Comparison of ENCODE assay signal across 19 cellular contexts in the genomic region with DNA sequence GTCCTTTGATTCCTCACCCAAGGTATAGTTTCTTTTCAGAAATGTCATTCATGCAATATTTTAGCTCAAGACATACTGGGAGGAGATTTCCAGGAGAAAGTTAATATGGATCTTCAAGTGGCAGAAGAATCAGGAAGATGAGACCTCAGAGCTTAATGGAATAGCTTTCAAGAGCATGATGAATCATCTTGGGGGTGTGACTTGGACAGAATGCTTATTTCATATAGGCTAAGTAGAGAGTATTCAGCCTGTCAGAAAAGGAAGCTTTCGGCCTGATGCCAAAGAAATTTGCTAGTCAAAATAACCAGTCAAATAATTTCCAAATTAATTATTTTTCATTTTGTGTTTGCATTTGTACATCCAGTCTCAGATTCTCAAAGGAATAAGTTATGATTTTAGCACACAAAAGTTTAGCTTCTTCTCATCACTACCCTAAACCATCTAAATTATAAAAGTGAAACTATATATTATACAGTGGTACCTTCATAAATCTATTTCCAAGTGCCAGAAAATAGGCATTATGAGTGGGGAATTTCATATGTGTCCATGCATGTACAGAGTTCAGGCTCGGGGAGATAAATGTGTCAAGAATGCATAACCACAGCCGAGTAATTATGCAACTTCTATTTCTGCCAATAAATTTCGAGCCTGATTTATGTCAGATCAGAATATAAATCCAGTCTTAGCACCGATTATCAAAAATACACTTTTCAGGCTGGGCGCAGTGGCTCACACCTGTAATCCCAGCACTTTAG. TPM values are rescaled to one million over a fixed set of nuclear protein-coding genes. Genes with fewer than 3 reads are reported as not detected.
A peak's percentile ranks its signal among the peaks of the same experiment; 100 is the strongest.
DNase-seq lines count a peak whose midpoint lies in the region; ATAC-seq and TF ChIP-seq lines count a peak whose summit lies in the region.
"Had no signal": no experiment of that assay in that cellular context is flagged by ENCODE, and none has a peak within 500 bp of the region (broad histone marks: within the 10 kb centered on the region; RNA-seq: fewer than 3 reads in every experiment).

No MANE protein-coding gene starts in this region.

- no peak overlapping the region for H3K27ac Mint-ChIP-seq in stimulated activated naive CD8-positive, alpha-beta T cell treated with anti-CD3 and anti-CD28 coated beads, Interleukin-15, amount 100 ng/mL, for 72 hours
- H3K27ac Mint-ChIP-seq: naive thymus-derived CD8-positive, alpha-beta T cell; stimulated activated memory B cell treated with anti-CD40 and anti-IgM and Interleukin-4, amounts not matched to agents 10 μg/mL and 1 μg/mL and 100 μg/mL, for 72 hours; T-cell had no signal

- no peak overlapping the region for H3K4me3 Mint-ChIP-seq in stimulated activated naive CD8-positive, alpha-beta T cell treated with anti-CD3 and anti-CD28 coated beads, Interleukin-15, amount 100 ng/mL, for 72 hours
- H3K4me3 Mint-ChIP-seq: naive thymus-derived CD8-positive, alpha-beta T cell; stimulated activated memory B cell treated with anti-CD40 and anti-IgM and Interleukin-4, amounts not matched to agents 10 μg/mL and 1 μg/mL and 100 μg/mL, for 72 hours; T-cell had no signal

- in situ Hi-C loops in astrocyte of the spinal cord (cut with HindIII; ENCODE audit: low sequenced_read_pairs) = no loop called here

- no peak for TF ChIP-seq POLR2A in NB4 (IDR thresholded peaks at IDR 0.05; ENCODE audit: extremely low read depth, insufficient read length)

- ATAC-seq in foreskin keratinocyte = peak; percentile 87
- ATAC-seq in stimulated activated naive CD8-positive, alpha-beta T cell treated with anti-CD3 and anti-CD28 coated beads, Interleukin-15, amount 100 ng/mL, for 72 hours = no peak
- ATAC-seq: GM12878; heart left ventricle; left lobe of liver; naive thymus-derived CD8-positive, alpha-beta T cell; stimulated activated memory B cell treated with anti-CD40 and anti-IgM and Interleukin-4, amounts not matched to agents 10 μg/mL and 1 μg/mL and 100 μg/mL, for 72 hours; T-cell had no signal

- H3K27ac ChIP-seq in foreskin keratinocyte = peak overlapping the region; percentile 5
- H3K27ac ChIP-seq: heart left ventricle, vagina had no signal

- H3K4me3 ChIP-seq in NB4 (ENCODE audit: low read depth, low read length) = no peak overlapping the region
- no peak overlapping the region for H3K4me3 ChIP-seq in astrocyte of the spinal cord (ENCODE audit: low read depth, low read length)
- H3K4me3 ChIP-seq: GM12878, heart left ventricle, vagina had no signal

- no peaks in the 10 kb centered on the region for H3K27me3 ChIP-seq in foreskin keratinocyte
- H3K27me3 ChIP-seq: heart left ventricle, vagina had no signal

- H3K27me3 Mint-ChIP-seq in stimulated activated naive CD8-positive, alpha-beta T cell treated with anti-CD3 and anti-CD28 coated beads, Interleukin-15, amount 100 ng/mL, for 72 hours = no peaks in the 10 kb centered on the region

- H3K9me3 Mint-ChIP-seq in stimulated activated naive CD8-positive, alpha-beta T cell treated with anti-CD3 and anti-CD28 coated beads, Interleukin-15, amount 100 ng/mL, for 72 hours = no peaks in the 10 kb centered on the region
- H3K9me3 Mint-ChIP-seq: naive thymus-derived CD8-positive, alpha-beta T cell; stimulated activated memory B cell treated with anti-CD40 and anti-IgM and Interleukin-4, amounts not matched to agents 10 μg/mL and 1 μg/mL and 100 μg/mL, for 72 hours; T-cell had no signal

- DNase-seq in COLO829 (ENCODE audit: low spot score) (peak; percentile 95), NB4 (ENCODE audit: low read depth) (peak; percentile 30), astrocyte of the spinal cord (ENCODE audit: low read depth, low spot score) (peak; percentile 48), foreskin keratinocyte (peak; percentile 74 to 86), occipital lobe (lab: John Stamatoyannopoulos, UW) (no peak), SK-N-DZ (ENCODE audit: low spot score) (no peak)
- no peak for DNase-seq in stimulated activated naive CD8-positive, alpha-beta T cell treated with anti-CD3 and anti-CD28 coated beads, Interleukin-15, amount 100 ng/mL, for 72 hours
- DNase-seq in effector CD4-positive, alpha-beta T cell = no peak
- DNase-seq: activated T-cell treated with anti-CD3 and anti-CD28 coated beads, Interleukin-2, amount 50 U/mL, for 1 hour; heart left ventricle; Kasumi-1; naive thymus-derived CD8-positive, alpha-beta T cell; NCI-H2081 treated with DMSO at 0.1 percent for 48 hours; stimulated activated CD4-positive, alpha-beta T cell treated with anti-CD3 and anti-CD28 coated beads, Interleukin-4, amount 100 ng/mL, for 4 hours; T-cell had no signal

- TF ChIP-seq CTCF in NB4 (IDR thresholded peaks at IDR 0.05; ENCODE audit: low read depth, low read length) = no peak
- no peak for TF ChIP-seq CTCF in astrocyte of the spinal cord (IDR thresholded peaks at IDR 0.05; ENCODE audit: low read depth, low read length)
- TF ChIP-seq CTCF in foreskin keratinocyte (conservative IDR thresholded peaks at IDR 0.05) = no peak

- no peaks in the 10 kb centered on the region for H3K4me1 ChIP-seq in foreskin keratinocyte
- H3K4me1 ChIP-seq: vagina had no signal

- no peaks in the 10 kb centered on the region for H3K4me1 Mint-ChIP-seq in stimulated activated naive CD8-positive, alpha-beta T cell treated with anti-CD3 and anti-CD28 coated beads, Interleukin-15, amount 100 ng/mL, for 72 hours
- H3K4me1 Mint-ChIP-seq: T-cell had no signal

RNA-seq across cellular contexts. Expression of gene CALD1, which starts 27.3 kb away (rescaled TPM):
- total RNA-seq in foreskin keratinocyte (176 and 183 TPM in 2 replicates), occipital lobe (29.5 TPM)
- polyA plus RNA-seq in foreskin keratinocyte = 64.0 and 74.8 TPM in 2 replicates
- polyA plus RNA-seq in SK-N-DZ (2014; cell fraction: cytosol; rRNA removed) = 16.3 and 19.1 TPM in 2 replicates
- 19.3 and 21.5 TPM in 2 replicates for polyA plus RNA-seq in SK-N-DZ (2014; cell fraction: nucleus; rRNA removed)
- total RNA-seq: naive thymus-derived CD8-positive, alpha-beta T cell had no signal
- polyA plus RNA-seq: naive thymus-derived CD8-positive, alpha-beta T cell had no signal

Comparison
In these comparisons a context has a peak if more than half of its experiments do, and no peak if none do; other contexts are left out.
1. DNase-seq: peak in COLO829 (single experiment), NB4 (single experiment), astrocyte of the spinal cord (single experiment) and foreskin keratinocyte (2 of 2); none in occipital lobe (single experiment), SK-N-DZ (single experiment), stimulated activated naive CD8-positive, alpha-beta T cell treated with anti-CD3 and anti-CD28 coated beads, Interleukin-15, amount 100 ng/mL, for 72 hours (0 of 2) and effector CD4-positive, alpha-beta T cell (single experiment).